Comparison of ENCODE assay signal across 25 cellular contexts in genomic region chr6:118597636-118598035, GRCh38. TPM values are rescaled to one million over a fixed set of nuclear protein-coding genes. Genes with fewer than 3 reads are reported as not detected.
DNase-seq lines count a peak whose midpoint lies in the region; ATAC-seq and TF ChIP-seq lines count a peak whose summit lies in the region.
"Had no signal": no experiment of that assay in that cellular context is flagged by ENCODE, and none has a peak within 500 bp of the region (broad histone marks: within the 10 kb centered on the region; RNA-seq: fewer than 3 reads in every experiment).

No MANE protein-coding gene starts in this region.

- H3K9me3 Mint-ChIP-seq in activated T-cell treated with anti-CD3 and anti-CD28 coated beads, Interleukin-2, amount 50 U/mL, for 24 hours, result peaks cover 5% of the 10 kb centered on the region
- H3K9me3 Mint-ChIP-seq in activated T-cell treated with anti-CD3 and anti-CD28 coated beads, Interleukin-2, amount 50 U/mL, for 4 hours, result peaks cover 3% of the 10 kb centered on the region
- peaks cover 6% of the 10 kb centered on the region for H3K9me3 Mint-ChIP-seq in activated naive CD8-positive, alpha-beta T cell (ENCODE audit: low read depth)
- H3K9me3 Mint-ChIP-seq in stimulated activated naive B cell treated with anti-CD40 and anti-IgM and Interleukin-4, amounts not matched to agents 10 μg/mL and 1 μg/mL and 100 μg/mL, for 72 hours, result peaks cover 6% of the 10 kb centered on the region in 2 donors

- H3K27me3 Mint-ChIP-seq in activated T-cell treated with anti-CD3 and anti-CD28 coated beads, Interleukin-2, amount 50 U/mL, for 24 hours, result no peaks in the 10 kb centered on the region
- no peaks in the 10 kb centered on the region for H3K27me3 Mint-ChIP-seq in activated T-cell treated with anti-CD3 and anti-CD28 coated beads, Interleukin-2, amount 50 U/mL, for 4 hours (ENCODE audit: low read depth)
- H3K27me3 Mint-ChIP-seq in activated naive CD8-positive, alpha-beta T cell, result no peaks in the 10 kb centered on the region
- H3K27me3 Mint-ChIP-seq in stimulated activated naive B cell treated with anti-CD40 and anti-IgM and Interleukin-4, amounts not matched to agents 10 μg/mL and 1 μg/mL and 100 μg/mL, for 72 hours, result no peaks in the 10 kb centered on the region

- ATAC-seq in activated T-cell treated with anti-CD3 and anti-CD28 coated beads, Interleukin-2, amount 50 U/mL, for 4 hours, result no peak
- ATAC-seq in psoas muscle (peak in 3 of 4 donors; percentile 36 to 58 (median 43)), HG03039 (IDR thresholded peaks at IDR 0.05; ENCODE audit: unreplicated experiment) (no peak)
- ATAC-seq in stimulated activated naive B cell treated with anti-CD40 and anti-IgM and Interleukin-4, amounts not matched to agents 10 μg/mL and 1 μg/mL and 100 μg/mL, for 72 hours (replicated peaks), result no peak
- ATAC-seq: HCT116, SK-N-SH treated with all-trans-retinoic acid at 6 μM for 48 hours had no signal

- no peaks in the 10 kb centered on the region for H3K9me3 ChIP-seq in psoas muscle

- H3K36me3 Mint-ChIP-seq in activated T-cell treated with anti-CD3 and anti-CD28 coated beads, Interleukin-2, amount 50 U/mL, for 24 hours (ENCODE audit: low read depth), result peaks cover 67% of the 10 kb centered on the region
- peaks cover 14% of the 10 kb centered on the region for H3K36me3 Mint-ChIP-seq in activated T-cell treated with anti-CD3 and anti-CD28 coated beads, Interleukin-2, amount 50 U/mL, for 4 hours (ENCODE audit: insufficient read depth)
- peaks cover 27% of the 10 kb centered on the region for H3K36me3 Mint-ChIP-seq in activated naive CD8-positive, alpha-beta T cell
- peaks cover 11 to 22% of the 10 kb centered on the region in 2 donors for H3K36me3 Mint-ChIP-seq in stimulated activated naive B cell treated with anti-CD40 and anti-IgM and Interleukin-4, amounts not matched to agents 10 μg/mL and 1 μg/mL and 100 μg/mL, for 72 hours

- H3K4me3 ChIP-seq in H7 (ENCODE audit: insufficient read depth, low read depth, low read length) (no peak overlapping the region), psoas muscle (no peak overlapping the region)
- H3K4me3 ChIP-seq: GM23248, PC-9 had no signal

- peak overlapping the region; percentile 21 for H3K27ac ChIP-seq in psoas muscle
- H3K27ac ChIP-seq: C4-2B, GM23248, PC-9 had no signal

- intact Hi-C loops in psoas muscle (cut with DNase I), result no loop called here

- H3K4me1 ChIP-seq in psoas muscle, result peaks cover 42% of the 10 kb centered on the region

- H3K36me3 ChIP-seq in H7 (replicated peaks; ENCODE audit: control insufficient read depth, insufficient read depth, low read length), result no peaks in the 10 kb centered on the region
- H3K36me3 ChIP-seq in psoas muscle (ENCODE audit: insufficient read depth in 1 of 2, low read depth in 1 of 2), result no peaks in the 10 kb centered on the region

- 52 to 66% (median 60%) methylated on average over 3 of the region's 3 CpGs for WGBS in psoas muscle, 3 donors

- peaks cover 62% of the 10 kb centered on the region for H3K4me1 Mint-ChIP-seq in activated T-cell treated with anti-CD3 and anti-CD28 coated beads, Interleukin-2, amount 50 U/mL, for 24 hours (ENCODE audit: low read depth)
- peaks cover 38% of the 10 kb centered on the region for H3K4me1 Mint-ChIP-seq in activated T-cell treated with anti-CD3 and anti-CD28 coated beads, Interleukin-2, amount 50 U/mL, for 4 hours (ENCODE audit: low read depth)
- H3K4me1 Mint-ChIP-seq in activated naive CD8-positive, alpha-beta T cell (ENCODE audit: low read depth), result peaks cover 58% of the 10 kb centered on the region
- H3K4me1 Mint-ChIP-seq in stimulated activated naive B cell treated with anti-CD40 and anti-IgM and Interleukin-4, amounts not matched to agents 10 μg/mL and 1 μg/mL and 100 μg/mL, for 72 hours, result peaks cover 4 to 21% of the 10 kb centered on the region in 2 donors

- H3K27me3 ChIP-seq in H7 (ENCODE audit: control insufficient read depth, insufficient read depth, low read length) (no peaks in the 10 kb centered on the region), psoas muscle (ENCODE audit: insufficient read depth in 3 of 3, low read length in 2 of 3) (no peaks in the 10 kb centered on the region)

- peak overlapping the region; percentile 64 for H3K27ac Mint-ChIP-seq in activated T-cell treated with anti-CD3 and anti-CD28 coated beads, Interleukin-2, amount 50 U/mL, for 24 hours
- H3K27ac Mint-ChIP-seq in activated naive CD8-positive, alpha-beta T cell, result peak overlapping the region; percentile 86
- H3K27ac Mint-ChIP-seq in stimulated activated naive B cell treated with anti-CD40 and anti-IgM and Interleukin-4, amounts not matched to agents 10 μg/mL and 1 μg/mL and 100 μg/mL, for 72 hours, result no peak overlapping the region

- H3K4me3 Mint-ChIP-seq in activated T-cell treated with anti-CD3 and anti-CD28 coated beads, Interleukin-2, amount 50 U/mL, for 24 hours, result no peak overlapping the region
- no peak overlapping the region for H3K4me3 Mint-ChIP-seq in activated T-cell treated with anti-CD3 and anti-CD28 coated beads, Interleukin-2, amount 50 U/mL, for 4 hours
- no peak overlapping the region for H3K4me3 Mint-ChIP-seq in activated naive CD8-positive, alpha-beta T cell
- no peak overlapping the region for H3K4me3 Mint-ChIP-seq in stimulated activated naive B cell treated with anti-CD40 and anti-IgM and Interleukin-4, amounts not matched to agents 10 μg/mL and 1 μg/mL and 100 μg/mL, for 72 hours

- no peak for TF ChIP-seq CTCF in psoas muscle (IDR thresholded peaks at IDR 0.05)

- no peak for DNase-seq in activated T-cell treated with anti-CD3 and anti-CD28 coated beads, Interleukin-2, amount 50 U/mL, for 24 hours
- DNase-seq in activated T-cell treated with anti-CD3 and anti-CD28 coated beads, Interleukin-2, amount 50 U/mL, for 4 hours, result no peak
- DNase-seq in H7 (peak; percentile 28), psoas muscle (no peak)
- no peak for DNase-seq in stimulated activated naive B cell treated with anti-CD40 and anti-IgM and Interleukin-4, amounts not matched to agents 10 μg/mL and 1 μg/mL and 100 μg/mL, for 72 hours
- no peak for DNase-seq in stimulated activated CD4-positive, alpha-beta T cell treated with anti-CD3 and anti-CD28 coated beads, Interleukin-15, amount 100 ng/mL, for 24 hours
- DNase-seq: GDM1, GM23248, Kasumi-1, MM.1S, NCI-H1092 treated with DMSO at 0.1 percent for 48 hours, NCI-H1436 treated with DMSO at 0.1 percent for 48 hours, NCI-H1930, NCI-H2227 treated with DMSO at 0.1 percent for 48 hours, NCI-H510A, PC-9, RPMI8226, SIG-M5 had no signal

RNA-seq across cellular contexts. Expression of gene PLN, which starts 49.5 kb away (rescaled TPM):
- total RNA-seq in activated T-cell treated with anti-CD3 and anti-CD28 coated beads, Interleukin-2, amount 50 U/mL, for 4 hours, result under 1 TPM in 1 of 3 donors, not detected in 2; 0.16 TPM
- total RNA-seq in H7 (2014; rRNA removed; shearing (Covaris generic)), result not detected in 2 replicates
- total RNA-seq in psoas muscle, result 100 to 1,000 TPM; 158 to 239 (median 211) TPM
- polyA plus RNA-seq in psoas muscle, result 100 to 1,000 TPM in 2 of 3 donors, 10 to 100 TPM in 1; 72.7 to 214 (median 115) TPM
- total RNA-seq: A172, Daoy, GM23248, PC-9 had no signal
- polyA plus RNA-seq: GM23248 had no signal

RNA-seq across cellular contexts. Expression of gene CEP85L, which starts 53.8 kb away (rescaled TPM):
- total RNA-seq in activated T-cell treated with anti-CD3 and anti-CD28 coated beads, Interleukin-2, amount 50 U/mL, for 4 hours, result 10 to 100 TPM; 23.1 to 27.9 (median 26.8) TPM
- total RNA-seq in H7 (2014; rRNA removed; shearing (Covaris generic)), result 3.7 and 4.4 TPM in 2 replicates
- total RNA-seq in psoas muscle, result 10 to 100 TPM; 18.9 to 25.1 (median 21.9) TPM
- 1 to 10 TPM; 2.3 to 6.9 (median 5.0) TPM for polyA plus RNA-seq in psoas muscle

Comparison
In these comparisons a context has a peak if more than half of its experiments do, and no peak if none do; other contexts are left out.
1. ATAC-seq: peak in psoas muscle (3 of 4); none in activated T-cell treated with anti-CD3 and anti-CD28 coated beads, Interleukin-2, amount 50 U/mL, for 4 hours (0 of 2), HG03039 (single experiment) and stimulated activated naive B cell treated with anti-CD40 and anti-IgM and Interleukin-4, amounts not matched to agents 10 μg/mL and 1 μg/mL and 100 μg/mL, for 72 hours (0 of 2).
2. RNA of gene PLN, which starts 49.5 kb away (total RNA-seq): 158 to 239 TPM in psoas muscle; 0.16 TPM in activated T-cell treated with anti-CD3 and anti-CD28 coated beads, Interleukin-2, amount 50 U/mL, for 4 hours and not detected in H7; every median in the first group is over 100 times any median in the second.